ENCODE assay signal across 8 cellular contexts in the genomic region with DNA sequence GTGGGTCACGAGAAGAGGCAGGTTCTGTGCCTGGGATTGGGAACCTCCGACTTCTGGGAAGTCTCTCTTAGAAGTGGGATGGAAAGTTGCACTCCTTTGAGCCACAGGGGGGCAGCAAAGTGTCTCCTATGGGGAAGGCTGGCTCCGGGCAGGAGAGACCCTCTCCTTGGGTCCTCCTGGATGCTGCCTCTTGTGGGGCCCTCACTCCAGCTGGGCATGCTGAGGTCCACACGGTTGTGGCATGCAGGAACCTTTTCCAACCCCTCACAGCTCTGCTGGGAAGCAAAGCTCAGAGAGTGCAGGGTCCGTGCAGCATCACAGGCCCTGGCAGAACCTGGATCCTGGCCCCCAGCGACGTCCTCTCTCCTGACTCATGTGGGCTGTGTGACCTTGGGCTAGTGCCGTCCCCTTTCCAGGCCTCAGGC. TPM values are rescaled to one million over a fixed set of nuclear protein-coding genes. Genes with fewer than 3 reads are reported as not detected.
DNase-seq lines count a peak whose midpoint lies in the region; ATAC-seq and TF ChIP-seq lines count a peak whose summit lies in the region.

No MANE protein-coding gene starts in this region.

- no peak overlapping the region for H4K91ac ChIP-seq in trophoblast cell (ENCODE audit: low read depth, low read length)

- H3K23ac ChIP-seq in trophoblast cell (ENCODE audit: low read length): no peak overlapping the region

- H3K4me2 ChIP-seq in OCI-LY7 (ENCODE audit: low read length): no peak overlapping the region
- no peak overlapping the region for H3K4me2 ChIP-seq in trophoblast cell (ENCODE audit: low read length)

- no peak overlapping the region for H3K18ac ChIP-seq in trophoblast cell (ENCODE audit: low read length)

- no peaks in the 10 kb centered on the region for H4K20me1 ChIP-seq in OCI-LY7 (ENCODE audit: insufficient read depth, low read length)

- TF ChIP-seq CTCF in OCI-LY7 (conservative IDR thresholded peaks at IDR 0.05; ENCODE audit: low read length): peak; percentile 91

- H4K8ac ChIP-seq in trophoblast cell (ENCODE audit: low read depth, low read length): no peak overlapping the region

- H3K79me1 ChIP-seq in trophoblast cell (ENCODE audit: low read length): no peaks in the 10 kb centered on the region

- no peak overlapping the region for H2BK12ac ChIP-seq in trophoblast cell (ENCODE audit: low read length)

- H3K36me3 ChIP-seq in OCI-LY7 (ENCODE audit: insufficient read depth, low read length) (no peaks in the 10 kb centered on the region), trophoblast cell (ENCODE audit: control insufficient read depth in 1 of 2, insufficient read depth in 2 of 2, low read length in 2 of 2) (no peaks in the 10 kb centered on the region)

- ATAC-seq in HG03565 (IDR thresholded peaks at IDR 0.05; ENCODE audit: unreplicated experiment) (no peak), HG03039 (IDR thresholded peaks at IDR 0.05; ENCODE audit: unreplicated experiment) (no peak)

- WGBS in trophoblast cell (ENCODE audit: extremely low coverage, insufficient coverage, insufficient read length): no CpG with 5 or more reads among the region's 8 CpGs

- no peak overlapping the region for H2BK120ac ChIP-seq in trophoblast cell (ENCODE audit: insufficient read depth, low read length, poor library complexity)

- H3K27me3 ChIP-seq in trophoblast cell (ENCODE audit: insufficient read depth, low read length): no peaks in the 10 kb centered on the region

- TF ChIP-seq POLR2A in erythroblast (IDR thresholded peaks at IDR 0.05; ENCODE audit: low read length): no peak

- H3K27ac ChIP-seq in OCI-LY7 (ENCODE audit: low read depth, low read length, poor library complexity, severe bottlenecking) (no peak overlapping the region), trophoblast cell (ENCODE audit: low read depth, low read length) (no peak overlapping the region)

- H3K9ac ChIP-seq in trophoblast cell (ENCODE audit: low read length): no peak overlapping the region

- H3K4me1 ChIP-seq in OCI-LY7 (ENCODE audit: insufficient read depth, low read length, poor library complexity, severe bottlenecking) (no peaks in the 10 kb centered on the region), trophoblast cell (ENCODE audit: control insufficient read depth in 1 of 2, insufficient read depth in 2 of 2, low read length in 2 of 2) (no peaks in the 10 kb centered on the region)

- intact Hi-C loops in OCI-LY7 (cut with micrococcal nuclease; ENCODE audit: unreplicated experiment): loop anchor here (2.0 to 5.0 kb wide), 2 partner anchors 293 to 473 kb away; no protein-coding TSS in a partner anchor

- no peaks in the 10 kb centered on the region for H3K9me2 ChIP-seq in OCI-LY7 (ENCODE audit: insufficient read depth, low read length)

- no peak overlapping the region for H3K4me3 ChIP-seq in OCI-LY7 (ENCODE audit: low read depth, low read length, poor library complexity, severe bottlenecking)
- no peak overlapping the region for H3K4me3 ChIP-seq in trophoblast cell (ENCODE audit: low read depth, low read length)

- H4K12ac ChIP-seq in trophoblast cell (ENCODE audit: low read depth, low read length): no peak overlapping the region

- H3K9me3 ChIP-seq in OCI-LY7 (ENCODE audit: low read length) (no peaks in the 10 kb centered on the region), trophoblast cell (ENCODE audit: insufficient read depth, low read depth, low read length) (no peaks in the 10 kb centered on the region)

- no peak overlapping the region for H2AFZ ChIP-seq in OCI-LY7 (ENCODE audit: low read length)
- no peak overlapping the region for H2AFZ ChIP-seq in trophoblast cell (ENCODE audit: insufficient read depth, low read length, poor library complexity)

- POLR2A ChIA-PET in OCI-LY7 (lab: Charles Lee): no interaction called here

- DNase-seq in Ammon's horn (ENCODE audit: low spot score) (peak; percentile 39), H4 (ENCODE audit: low spot score) (peak; percentile 40), OCI-LY7 (ENCODE audit: low spot score) (peak; percentile 59), erythroblast (lab: John Stamatoyannopoulos, UW) (peak; percentile 15 to 42), trophoblast cell (peak; percentile 33 to 66), middle frontal gyrus (ENCODE audit: extremely low spot score, low spot score) (no peak)

- H3K14ac ChIP-seq in trophoblast cell (ENCODE audit: low read length): no peak overlapping the region

- CTCF ChIA-PET in OCI-LY7 (lab: Charles Lee; ENCODE audit: unreplicated experiment): interaction anchor here (0.6 kb wide), 1 partner anchor 104 kb away, joined by 9 read pairs; no protein-coding TSS in a partner anchor

- no peaks in the 10 kb centered on the region for H3K79me2 ChIP-seq in OCI-LY7 (ENCODE audit: insufficient read depth, low read depth, low read length)
- H3K79me2 ChIP-seq in trophoblast cell (ENCODE audit: control insufficient read depth, insufficient read depth, low read length, poor library complexity): no peaks in the 10 kb centered on the region

- H2BK5ac ChIP-seq in trophoblast cell (ENCODE audit: low read depth, low read length, poor library complexity): no peak overlapping the region

- no peak overlapping the region for H3K4ac ChIP-seq in trophoblast cell (ENCODE audit: low read depth, low read length)

- H2AK5ac ChIP-seq in trophoblast cell (ENCODE audit: low read length): no peak overlapping the region

- BruUV-seq in OCI-LY7 (replicated peaks; lab: Mats Ljungman, UMichigan): no TSS peak

RNA-seq across cellular contexts. Expression of a gene that starts 17.4 kb away (rescaled TPM):
- total RNA-seq in H4 (2014; rRNA removed; shearing (Covaris generic)): 5.0 and 7.6 TPM in 2 replicates
- not detected in 2 replicates for total RNA-seq in OCI-LY7 (2014; rRNA removed; shearing (Covaris generic))
- not detected in 2 replicates for total RNA-seq in OCI-LY7 (2022)
- polyA plus RNA-seq in trophoblast cell (2013): 1.4 and 1.8 TPM in 2 replicates

RNA-seq across cellular contexts. Expression of a gene that starts 32.1 kb away (rescaled TPM):
- not detected in 2 replicates for total RNA-seq in H4 (2014; rRNA removed; shearing (Covaris generic))
- total RNA-seq in OCI-LY7 (2014; rRNA removed; shearing (Covaris generic)): not detected in 2 replicates
- total RNA-seq in OCI-LY7 (2022): not detected in 2 replicates
- 0.12 and 0.19 TPM in 2 replicates for polyA plus RNA-seq in trophoblast cell (2013)

RNA-seq across cellular contexts. Expression of a gene that starts 35.9 kb away (rescaled TPM):
- not detected in 2 replicates for total RNA-seq in H4 (2014; rRNA removed; shearing (Covaris generic))
- total RNA-seq in OCI-LY7 (2014; rRNA removed; shearing (Covaris generic)): not detected in 2 replicates
- total RNA-seq in OCI-LY7 (2022): not detected in 2 replicates
- polyA plus RNA-seq in trophoblast cell (2013): not detected in 2 replicates
